ENCODE assay signal across 1 cellular context in genomic region chr5:757931-758697, GRCh38.
A peak's percentile ranks its signal among the peaks of the same experiment; 100 is the strongest.
TF ChIP-seq lines count a peak whose summit lies in the region.

No MANE protein-coding gene starts in this region.

TF ChIP-seq in HepG2, 621 proteins besides CTCF, POLR2A, EP300 and RAD21 (continued from another document and continues in another):
- TF ChIP-seq ZFX (CRISPR knock-in tag; IDR thresholded peaks at IDR 0.05; ENCODE audit: low read depth) (0 out of 2 replicates have a peak, but pooled peaks have one; percentile 10), TOPORS (CRISPR knock-in tag; IDR thresholded peaks at IDR 0.05) (no peak), ZNF704 (CRISPR knock-in tag; IDR thresholded peaks at IDR 0.05; ENCODE audit: borderline replicate concordance) (no peak), HNRNPLL (IDR thresholded peaks at IDR 0.05; ENCODE audit: low read depth, low read length, poor library complexity, severe bottlenecking) (peak; percentile 61), ZNF256 (CRISPR knock-in tag; conservative IDR thresholded peaks at IDR 0.05) (no peak), ZNF563 (CRISPR knock-in tag; IDR thresholded peaks at IDR 0.05) (0 out of 2 replicates have a peak, but pooled peaks have one; percentile 57), RERE (CRISPR knock-in tag; IDR thresholded peaks at IDR 0.05; ENCODE audit: low read depth) (no peak), ZNF292 (CRISPR knock-in tag; IDR thresholded peaks at IDR 0.05; ENCODE audit: borderline replicate concordance, low read depth) (no peak), NRL (CRISPR knock-in tag; IDR thresholded peaks at IDR 0.05; ENCODE audit: borderline replicate concordance) (no peak; the same call in 1 of the 2 replicates), ZNF318 (CRISPR knock-in tag; IDR thresholded peaks at IDR 0.05) (no peak), ZBTB49 (CRISPR knock-in tag; IDR thresholded peaks at IDR 0.05; ENCODE audit: borderline replicate concordance) (no peak), ISL2 (CRISPR knock-in tag; IDR thresholded peaks at IDR 0.05) (no peak), ZSCAN21 (CRISPR knock-in tag; IDR thresholded peaks at IDR 0.05; ENCODE audit: borderline replicate concordance) (peak; percentile 37; the same call in 1 of the 2 replicates), ATF7-NPFF (CRISPR knock-in tag; IDR thresholded peaks at IDR 0.05; ENCODE audit: low read depth) (no peak), ZMYM3 (CRISPR knock-in tag; IDR thresholded peaks at IDR 0.05) (no peak), ZNF234 (CRISPR knock-in tag; conservative IDR thresholded peaks at IDR 0.05) (no peak), ZNF331 (CRISPR knock-in tag; IDR thresholded peaks at IDR 0.05) (no peak), ZNF678 (CRISPR knock-in tag; IDR thresholded peaks at IDR 0.05) (no peak), FOXA3 (CRISPR knock-in tag; IDR thresholded peaks at IDR 0.05) (no peak), ZFP62 (CRISPR knock-in tag; IDR thresholded peaks at IDR 0.05) (no peak), NFKB2 (CRISPR knock-in tag; IDR thresholded peaks at IDR 0.05; ENCODE audit: borderline replicate concordance) (no peak), ZNF3 (CRISPR knock-in tag; IDR thresholded peaks at IDR 0.05) (no peak), NONO (IDR thresholded peaks at IDR 0.05) (no peak), NONO (CRISPR knock-in tag; conservative IDR thresholded peaks at IDR 0.05) (0 out of 2 replicates have a peak, but pooled peaks have one; percentile 55), ZNF337 (CRISPR knock-in tag; IDR thresholded peaks at IDR 0.05; ENCODE audit: borderline replicate concordance, low read depth) (no peak), PCBP1 (IDR thresholded peaks at IDR 0.05; ENCODE audit: borderline replicate concordance, low read depth, low read length) (0 out of 2 replicates have a peak, but pooled peaks have one; percentile 3), FUBP1 (CRISPR knock-in tag; IDR thresholded peaks at IDR 0.05; ENCODE audit: borderline replicate concordance) (0 out of 2 replicates have a peak, but pooled peaks have one; percentile 25), SPEN (CRISPR knock-in tag; IDR thresholded peaks at IDR 0.05; ENCODE audit: low read depth) (no peak), ZSCAN22 (CRISPR knock-in tag; IDR thresholded peaks at IDR 0.05) (no peak), HOXA3 (CRISPR knock-in tag; IDR thresholded peaks at IDR 0.05) (no peak), ZNF12 (CRISPR knock-in tag; IDR thresholded peaks at IDR 0.05) (no peak), ZNF614 (CRISPR knock-in tag; IDR thresholded peaks at IDR 0.05; ENCODE audit: borderline replicate concordance) (no peak), FOXP4 (CRISPR knock-in tag; IDR thresholded peaks at IDR 0.05) (no peak), SMARCC2 (IDR thresholded peaks at IDR 0.05) (no peak), MEIS2 (CRISPR knock-in tag; IDR thresholded peaks at IDR 0.05) (no peak), ZNF644 (CRISPR knock-in tag; IDR thresholded peaks at IDR 0.05; ENCODE audit: low read depth) (no peak), MNT (IDR thresholded peaks at IDR 0.05) (0 out of 2 replicates have a peak, but pooled peaks have one; percentile 18), ZNF296 (CRISPR knock-in tag; conservative IDR thresholded peaks at IDR 0.05) (0 out of 2 replicates have a peak, but pooled peaks have one; percentile 42), HNF4A (CRISPR knock-in tag; IDR thresholded peaks at IDR 0.05) (peak; percentile 33; the same call in 1 of the 2 replicates)
